1 cellular context compared by ENCODE assay signal in genomic region chr19:18385359-18385674, GRCh38.
TF ChIP-seq lines count a peak whose summit lies in the region.

No MANE protein-coding gene starts in this region.

TF ChIP-seq in HEK293, 187 proteins besides CTCF, POLR2A, EP300 and RAD21 (continued from another document):
- TF ChIP-seq, protein P1, sequence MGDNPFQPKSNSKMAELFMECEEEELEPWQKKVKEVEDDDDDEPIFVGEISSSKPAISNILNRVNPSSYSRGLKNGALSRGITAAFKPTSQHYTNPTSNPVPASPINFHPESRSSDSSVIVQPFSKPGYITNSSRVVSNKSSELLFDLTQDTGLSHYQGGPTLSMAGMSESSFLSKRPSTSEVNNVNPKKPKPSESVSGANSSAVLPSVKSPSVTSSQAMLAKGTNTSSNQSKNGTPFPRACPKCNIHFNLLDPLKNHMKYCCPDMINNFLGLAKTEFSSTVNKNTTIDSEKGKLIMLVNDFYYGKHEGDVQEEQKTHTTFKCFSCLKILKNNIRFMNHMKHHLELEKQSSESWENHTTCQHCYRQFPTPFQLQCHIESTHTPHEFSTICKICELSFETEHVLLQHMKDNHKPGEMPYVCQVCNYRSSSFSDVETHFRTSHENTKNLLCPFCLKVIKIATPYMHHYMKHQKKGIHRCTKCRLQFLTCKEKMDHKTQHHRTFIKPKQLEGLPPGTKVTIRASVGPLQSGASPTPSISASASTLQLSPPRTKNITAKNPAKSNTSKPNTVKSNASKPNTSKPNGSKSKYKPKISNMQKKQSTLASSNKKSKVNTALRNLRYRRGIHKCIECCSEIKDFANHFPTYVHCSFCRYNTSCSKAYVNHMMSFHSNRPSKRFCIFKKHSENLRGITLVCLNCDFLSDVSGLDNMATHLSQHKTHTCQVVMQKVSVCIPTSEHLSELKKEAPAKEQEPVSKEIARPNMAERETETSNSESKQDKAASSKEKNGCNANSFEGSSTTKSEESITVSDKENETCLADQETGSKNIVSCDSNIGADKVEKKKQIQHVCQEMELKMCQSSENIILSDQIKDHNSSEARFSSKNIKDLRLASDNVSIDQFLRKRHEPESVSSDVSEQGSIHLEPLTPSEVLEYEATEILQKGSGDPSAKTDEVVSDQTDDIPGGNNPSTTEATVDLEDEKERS (tag by site-specific recombination; IDR thresholded peaks at IDR 0.05) = no peak
